Comparison of ENCODE assay signal across 11 cellular contexts in the genomic region with DNA sequence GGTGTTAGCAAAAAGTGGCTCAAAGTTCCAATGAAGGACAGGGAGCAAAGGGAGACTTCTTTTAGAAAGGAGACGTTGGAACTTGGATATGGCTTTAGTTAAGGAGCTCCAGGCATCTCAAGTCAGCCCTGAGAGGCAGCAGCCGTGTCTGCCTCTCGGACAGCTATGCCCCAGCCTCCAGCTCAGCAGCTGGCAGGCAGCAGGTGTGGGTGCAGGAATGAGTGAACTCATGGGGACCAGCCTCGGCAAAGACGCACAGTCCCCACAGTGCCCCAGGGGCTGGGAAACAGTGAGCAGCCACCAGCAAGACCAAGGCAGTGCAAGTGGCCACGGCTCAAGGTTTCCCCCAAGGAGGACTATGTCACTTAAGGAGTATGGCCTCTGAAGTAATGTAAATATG. TPM values are rescaled to one million over a fixed set of nuclear protein-coding genes. Genes with fewer than 3 reads are reported as not detected.
DNase-seq lines count a peak whose midpoint lies in the region; ATAC-seq and TF ChIP-seq lines count a peak whose summit lies in the region.
"Had no signal": no experiment of that assay in that cellular context is flagged by ENCODE, and none has a peak within 500 bp of the region (broad histone marks: within the 10 kb centered on the region; RNA-seq: fewer than 3 reads in every experiment).

No MANE protein-coding gene starts in this region.

- CTCF ChIA-PET in IMR-90 (lab: Yijun Ruan, JAX) = no interaction called here

- no peak overlapping the region for H4K8ac ChIP-seq in IMR-90 (ENCODE audit: low read depth in 2 of 2, low read length in 2 of 2)

- TF ChIP-seq CTCF in CD14-positive monocyte (IDR thresholded peaks at IDR 0.05) (no peak), IMR-90 (conservative IDR thresholded peaks at IDR 0.05; ENCODE audit: low read depth, low read length) (no peak), glutamatergic neuron (IDR thresholded peaks at IDR 0.05; ENCODE audit: partially characterized antibody, unreplicated experiment) (no peak), progenitor cell of endocrine pancreas (IDR thresholded peaks at IDR 0.05; ENCODE audit: unreplicated experiment) (no peak)

- no peak overlapping the region for H2BK20ac ChIP-seq in IMR-90 (ENCODE audit: low read depth, low read length)

- H3K4me3 ChIP-seq in IMR-90 (ENCODE audit: insufficient read depth, low read depth, low read length) = no peak overlapping the region

- intact Hi-C loops in CD14-positive monocyte (cut with micrococcal nuclease) (loop anchor here in 1 of 2 donors (5.0 kb wide), 1 partner anchor 37 kb away; no protein-coding TSS in a partner anchor), IMR-90 (cut with micrococcal nuclease) (no loop called here)

- H3K4me2 ChIP-seq in IMR-90 (ENCODE audit: low read depth, low read length) = no peak overlapping the region

- H2BK5ac ChIP-seq in IMR-90 (ENCODE audit: low read depth, low read length, poor library complexity, severe bottlenecking) = no peak overlapping the region

- no peak overlapping the region for H3K9ac ChIP-seq in IMR-90 (ENCODE audit: low read depth, low read length)

- H3K14ac ChIP-seq in IMR-90 (replicated peaks; ENCODE audit: low read depth, low read length) = no peak overlapping the region; the same call in 1 of the 2 replicates

- H3K9me3 ChIP-seq in IMR-90 (ENCODE audit: control insufficient read depth, insufficient read depth, low read length) = no peaks in the 10 kb centered on the region

- TF ChIP-seq POLR2A in IMR-90 (IDR thresholded peaks at IDR 0.05; ENCODE audit: low read depth, low read length) = no peak
- TF ChIP-seq POLR2A in erythroblast (IDR thresholded peaks at IDR 0.05; ENCODE audit: low read length) = no peak

- H2BK120ac ChIP-seq in IMR-90 (ENCODE audit: low read depth, low read length) = no peak overlapping the region; the same call in 1 of the 2 replicates

- H3K27me3 Mint-ChIP-seq in CD14-positive monocyte (ENCODE audit: low read depth in 3 of 3) (peaks cover 21 to 45% (median 35%) of the 10 kb centered on the region in 3 donors), glutamatergic neuron (ENCODE audit: unreplicated experiment) (peaks cover 18% of the 10 kb centered on the region), progenitor cell of endocrine pancreas (peaks cover 20% of the 10 kb centered on the region)

- H3K56ac ChIP-seq in IMR-90 (ENCODE audit: extremely low read depth, insufficient read depth, low read length) = no peak overlapping the region

- peaks cover 13% of the 10 kb centered on the region; the same call in 1 of the 2 replicates for H4K20me1 ChIP-seq in IMR-90 (ENCODE audit: insufficient read depth, low read length)

- in situ Hi-C loops in IMR-90 (cut with MboI; ENCODE audit: low sequenced_read_pairs) = no loop called here

- 93% methylated on average over 3 of the region's 6 CpGs; no CpG with 5 or more reads in 1 of the 2 experiments for WGBS in IMR-90 (ENCODE audit: extremely low coverage in 2 of 2, insufficient read length in 1 of 2), 2 experiments

- peak overlapping the region; percentile 92 to 98 (median 95) for H3K27ac Mint-ChIP-seq in CD14-positive monocyte
- H3K27ac Mint-ChIP-seq in glutamatergic neuron (ENCODE audit: unreplicated experiment) = no peak overlapping the region
- H3K27ac Mint-ChIP-seq in progenitor cell of endocrine pancreas = no peak overlapping the region

- peaks cover 6% of the 10 kb centered on the region; the same call in 1 of the 2 replicates for H3K36me3 ChIP-seq in IMR-90 (ENCODE audit: control insufficient read depth, insufficient read depth, low read length)

- dilution Hi-C loops in IMR-90 (cut with HindIII; ENCODE audit: low sequenced_read_pairs, unreplicated experiment) = no loop called here

- TF ChIP-seq RAD21 in IMR-90 (IDR thresholded peaks at IDR 0.05; ENCODE audit: low read length) = no peak

- H3K4ac ChIP-seq in IMR-90 (ENCODE audit: low read depth, low read length) = peak overlapping the region; percentile 35; the same call in 1 of the 2 replicates

- H3K27ac ChIP-seq in IMR-90 (ENCODE audit: insufficient read depth, low read length) = no peak overlapping the region

- peaks cover 54% of the 10 kb centered on the region for H3K4me1 Mint-ChIP-seq in CD14-positive monocyte
- H3K4me1 Mint-ChIP-seq in glutamatergic neuron (ENCODE audit: low read depth, unreplicated experiment) = peaks cover 19% of the 10 kb centered on the region
- H3K4me1 Mint-ChIP-seq in progenitor cell of endocrine pancreas (ENCODE audit: low read depth) = peaks cover 25% of the 10 kb centered on the region

- H4K91ac ChIP-seq in IMR-90 (ENCODE audit: insufficient read depth, low read depth, low read length) = no peak overlapping the region

- H3K9me3 Mint-ChIP-seq in CD14-positive monocyte = peaks cover 0 to 6% (median 0%) of the 10 kb centered on the region in 7 donors
- H3K9me3 Mint-ChIP-seq in glutamatergic neuron (ENCODE audit: unreplicated experiment) = peaks cover 10% of the 10 kb centered on the region
- no peaks in the 10 kb centered on the region for H3K9me3 Mint-ChIP-seq in progenitor cell of endocrine pancreas (ENCODE audit: low read depth)

- peak overlapping the region; percentile 21; the same call in 1 of the 3 replicates for H2BK15ac ChIP-seq in IMR-90 (ENCODE audit: low read depth, low read length)

- ATAC-seq in IMR-90 (ENCODE audit: low read depth) (no peak), GM19328 (IDR thresholded peaks at IDR 0.05; ENCODE audit: unreplicated experiment) (no peak), HG03432 (IDR thresholded peaks at IDR 0.05; ENCODE audit: unreplicated experiment) (no peak)

- H3K4me3 Mint-ChIP-seq in CD14-positive monocyte = peak overlapping the region; percentile 68 to 86
- H3K4me3 Mint-ChIP-seq in glutamatergic neuron (ENCODE audit: unreplicated experiment) = peak overlapping the region; percentile 26
- peak overlapping the region; percentile 83 for H3K4me3 Mint-ChIP-seq in progenitor cell of endocrine pancreas (ENCODE audit: low read depth)

- H3K18ac ChIP-seq in IMR-90 (ENCODE audit: low read depth, low read length) = no peak overlapping the region

- 0 out of 2 replicates have a peak overlapping the region, but pooled peaks have one; percentile 39 for H3K23ac ChIP-seq in IMR-90 (ENCODE audit: low read depth, low read length)

- peaks cover 7% of the 10 kb centered on the region for H3K4me1 ChIP-seq in IMR-90 (ENCODE audit: control insufficient read depth, insufficient read depth, low read length)

- H4K5ac ChIP-seq in IMR-90 (ENCODE audit: low read depth, low read length) = no peak overlapping the region

- H3K36me3 Mint-ChIP-seq in CD14-positive monocyte (peaks cover 16 to 23% of the 10 kb centered on the region in 2 donors), glutamatergic neuron (ENCODE audit: unreplicated experiment) (no peaks in the 10 kb centered on the region), progenitor cell of endocrine pancreas (ENCODE audit: insufficient read depth) (peaks cover 3% of the 10 kb centered on the region)

- BruUV-seq in IMR-90 (replicated peaks; lab: Mats Ljungman, UMichigan) = no TSS peak

- H3K27me3 ChIP-seq in IMR-90 (ENCODE audit: control insufficient read depth, insufficient read depth, low read length) = no peaks in the 10 kb centered on the region

- H2AK9ac ChIP-seq in IMR-90 (replicated peaks; ENCODE audit: low read depth, low read length, poor library complexity) = peak overlapping the region; percentile 11

- POLR2A ChIA-PET in IMR-90 (lab: Charles Lee; ENCODE audit: unreplicated experiment) = no interaction called here

- H3K9me1 ChIP-seq in IMR-90 (ENCODE audit: insufficient read depth, low read length) = peaks cover 10% of the 10 kb centered on the region

- H2AK5ac ChIP-seq in IMR-90 (ENCODE audit: low read depth, low read length) = 0 out of 2 replicates have a peak overlapping the region, but pooled peaks have one; percentile 20

- H2AFZ ChIP-seq in IMR-90 (replicated peaks; ENCODE audit: low read length, poor library complexity) = no peak overlapping the region

- no peak for DNase-seq in CD14-positive monocyte (ENCODE audit: low spot score)
- no peak for DNase-seq in IMR-90
- no peak for DNase-seq in glutamatergic neuron
- DNase-seq in progenitor cell of endocrine pancreas (ENCODE audit: low spot score, unreplicated experiment) = no peak
- no peak for DNase-seq in erythroblast (lab: John Stamatoyannopoulos, UW)
- no peak for DNase-seq in kidney tubule cell (ENCODE audit: low spot score)
- DNase-seq: activated CD4-positive, alpha-beta T cell treated with anti-CD3 and anti-CD28 coated beads, Interleukin-2, amount 50 U/mL, for 4 hours had no signal

- H3K79me1 ChIP-seq in IMR-90 (ENCODE audit: low read depth in 1 of 2, low read length in 2 of 2) = peaks cover 12 to 39% of the 10 kb centered on the region in 2 experiments

TF ChIP-seq in IMR-90, 13 proteins besides CTCF, POLR2A, EP300 and RAD21 (continues in another document):
- TF ChIP-seq CEBPB (IDR thresholded peaks at IDR 0.05; ENCODE audit: low read depth, low read length) = no peak
- TF ChIP-seq MXI1 (IDR thresholded peaks at IDR 0.05; ENCODE audit: borderline replicate concordance, low read depth, low read length) = no peak

RNA-seq across cellular contexts. Expression of a gene that starts 1.6 kb away (rescaled TPM):
- 10 to 100 TPM; 67.3 to 98.3 TPM for polyA plus RNA-seq in CD14-positive monocyte
- 52.2 and 63.0 TPM in 2 replicates for total RNA-seq in IMR-90 (2012; rRNA removed)
- 47.4 and 54.4 TPM in 2 replicates for polyA plus RNA-seq in IMR-90 (2012; rRNA removed)
- polyA plus RNA-seq in IMR-90 (2012; cell fraction: cytosol; rRNA removed) = 22.4 and 32.2 TPM in 2 replicates
- 26.6 and 80.9 TPM in 2 replicates for polyA plus RNA-seq in IMR-90 (2012; cell fraction: nucleus; rRNA removed; ENCODE audit: low replicate concordance)
- 112 TPM for total RNA-seq in glutamatergic neuron (ENCODE audit: unreplicated experiment)
- total RNA-seq in progenitor cell of endocrine pancreas = 68.6 and 71.4 TPM in 2 replicates

RNA-seq across cellular contexts. Expression of a gene that starts 35.2 kb away (rescaled TPM):
- polyA plus RNA-seq in CD14-positive monocyte = under 1 TPM in 1 of 2 donors, not detected in 1; 0.13 TPM
- not detected in 2 replicates for total RNA-seq in IMR-90 (2012; rRNA removed)
- polyA plus RNA-seq in IMR-90 (2012; rRNA removed) = 0.17 and 0.41 TPM in 2 replicates
- 0.05 and 0.34 TPM in 2 replicates for polyA plus RNA-seq in IMR-90 (2012; cell fraction: cytosol; rRNA removed)
- polyA plus RNA-seq in IMR-90 (2012; cell fraction: nucleus; rRNA removed; ENCODE audit: low replicate concordance) = 1.9 and 2.9 TPM in 2 replicates
- total RNA-seq in glutamatergic neuron (ENCODE audit: unreplicated experiment) = not detected
- 49.9 and 52.0 TPM in 2 replicates for total RNA-seq in progenitor cell of endocrine pancreas
- total RNA-seq: T-helper 1 cell treated with Interleukin-12 subunit alpha and Interleukin-12 subunit beta and Interleukin-4 antibody, amounts not matched to agents 30 ng/mL and 1 ng/mL, for 36 hours had no signal

RNA-seq across cellular contexts. Expression of a gene that starts 59.4 kb away (rescaled TPM):
- polyA plus RNA-seq in CD14-positive monocyte = not detected
- not detected in 2 replicates for total RNA-seq in IMR-90 (2012; rRNA removed)
- not detected in 2 replicates for polyA plus RNA-seq in IMR-90 (2012; rRNA removed)
- not detected in 2 replicates for polyA plus RNA-seq in IMR-90 (2012; cell fraction: cytosol; rRNA removed)
- not detected in 2 replicates for polyA plus RNA-seq in IMR-90 (2012; cell fraction: nucleus; rRNA removed; ENCODE audit: low replicate concordance)
- total RNA-seq in glutamatergic neuron (ENCODE audit: unreplicated experiment) = not detected
- not detected in 2 replicates for total RNA-seq in progenitor cell of endocrine pancreas
- total RNA-seq: T-helper 1 cell treated with Interleukin-12 subunit alpha and Interleukin-12 subunit beta and Interleukin-4 antibody, amounts not matched to agents 30 ng/mL and 1 ng/mL, for 36 hours had no signal
- polyA plus RNA-seq: BJ had no signal

Comparison
In these comparisons a context has a peak if more than half of its experiments do, and no peak if none do; other contexts are left out.
1. H3K27ac Mint-ChIP-seq: peak in CD14-positive monocyte (7 of 7); none in glutamatergic neuron (single experiment) and progenitor cell of endocrine pancreas (single experiment).
2. H3K4me3 Mint-ChIP-seq: peak in every context shown above with its lines; median percentile 83 in progenitor cell of endocrine pancreas; 77 in CD14-positive monocyte; 26 in glutamatergic neuron.
3. RNA of a gene that starts 35.2 kb away (total RNA-seq): 49.9 to 52.0 TPM in progenitor cell of endocrine pancreas; not detected in IMR-90 and not detected in glutamatergic neuron (single experiment); every median in the first group is over 10 times any median in the second.